ENCODE assay signal across 1 cellular context in genomic region chr7:151342102-151342646, GRCh38.
TF ChIP-seq lines count a peak whose summit lies in the region.

No MANE protein-coding gene starts in this region.

TF ChIP-seq in HCT116, 20 proteins besides CTCF, POLR2A, EP300 and RAD21 (continued from another document):
- TF ChIP-seq YY1 (IDR thresholded peaks at IDR 0.05; ENCODE audit: extremely low read depth, insufficient replicate concordance, low read depth, low read length) (no peak), REST (IDR thresholded peaks at IDR 0.05; ENCODE audit: low read depth) (no peak), JUND (IDR thresholded peaks at IDR 0.05) (no peak)
